In the genomic region with DNA sequence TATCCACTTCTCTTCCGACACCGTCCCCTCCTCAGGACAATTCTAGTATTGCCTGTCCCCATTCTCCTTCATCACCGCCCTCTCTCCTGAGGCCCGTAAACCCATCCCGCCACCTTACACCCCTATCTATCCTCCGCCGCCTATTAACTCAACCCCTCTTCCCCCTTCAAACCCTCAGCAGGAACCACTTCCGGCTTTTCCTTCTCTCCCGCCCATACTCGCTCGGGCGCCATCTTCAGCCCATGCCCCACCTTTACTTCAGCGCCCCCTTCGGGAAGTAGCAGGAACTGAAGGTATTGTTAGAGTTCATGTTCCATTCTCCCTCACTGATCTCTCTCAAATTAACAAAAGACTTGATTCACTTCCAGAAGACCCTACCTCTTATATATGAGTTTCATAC, we compare ENCODE assay signal across 1 cellular context.
TF ChIP-seq lines count a peak whose summit lies in the region.

No MANE protein-coding gene starts in this region.

TF ChIP-seq in K562, 482 proteins besides CTCF, POLR2A, EP300 and RAD21 (continues in another document):
- TF ChIP-seq, protein P1, sequence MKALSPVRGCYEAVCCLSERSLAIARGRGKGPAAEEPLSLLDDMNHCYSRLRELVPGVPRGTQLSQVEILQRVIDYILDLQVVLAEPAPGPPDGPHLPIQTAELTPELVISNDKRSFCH (CRISPR knock-in tag; IDR thresholded peaks at IDR 0.05), result no peak
- TF ChIP-seq, protein P1 (tag; IDR thresholded peaks at IDR 0.05), result no peak
- peak in 1 of 2 experiments; percentile 21 for TF ChIP-seq E2F6 (IDR thresholded peaks at IDR 0.05; ENCODE audit: borderline replicate concordance in 1 of 2, extremely low read depth in 1 of 2, insufficient read depth in 1 of 2, insufficient read length in 1 of 2, low read depth in 1 of 2, low read length in 1 of 2, poor library complexity in 1 of 2, severe bottlenecking in 1 of 2)
- TF ChIP-seq NEUROD1 (IDR thresholded peaks at IDR 0.05; ENCODE audit: borderline replicate concordance, low read depth, low read length, partially characterized antibody), result no peak
- TF ChIP-seq POLR2G (IDR thresholded peaks at IDR 0.05; ENCODE audit: low read depth, low read length), result no peak
- TF ChIP-seq MNT (conservative IDR thresholded peaks at IDR 0.05), result no peak
- no peak for TF ChIP-seq ZBED1 (IDR thresholded peaks at IDR 0.05)
- 0 out of 2 replicates have a peak, but pooled peaks have one; percentile 8 for TF ChIP-seq USF1 (CRISPR knock-in tag; IDR thresholded peaks at IDR 0.05)
- no peak for TF ChIP-seq IRF1 (CRISPR knock-in tag; IDR thresholded peaks at IDR 0.05; ENCODE audit: borderline replicate concordance)
- no peak for TF ChIP-seq NR3C1 (CRISPR knock-in tag; IDR thresholded peaks at IDR 0.05)
- no peak for TF ChIP-seq CXXC5 (CRISPR knock-in tag; IDR thresholded peaks at IDR 0.05)
- no peak for TF ChIP-seq SNIP1 (IDR thresholded peaks at IDR 0.05; ENCODE audit: low read depth)
- no peak for TF ChIP-seq ARHGAP35 (IDR thresholded peaks at IDR 0.05; ENCODE audit: partially characterized antibody)
- no peak for TF ChIP-seq KDM4B (IDR thresholded peaks at IDR 0.05; ENCODE audit: borderline replicate concordance in 2 of 2, low read depth in 1 of 2)
- no peak for TF ChIP-seq MCM7 (IDR thresholded peaks at IDR 0.05)
- no peak for TF ChIP-seq RBM14 (IDR thresholded peaks at IDR 0.05; ENCODE audit: borderline replicate concordance, insufficient read depth, low read depth, low read length)
- no peak for TF ChIP-seq HNRNPH1 (optimal IDR thresholded peaks at IDR 0.05; ENCODE audit: low read depth, low read length)
- TF ChIP-seq KLF6 (CRISPR knock-in tag; IDR thresholded peaks at IDR 0.05; ENCODE audit: borderline replicate concordance), result no peak
- no peak for TF ChIP-seq ZNF184 (CRISPR knock-in tag; IDR thresholded peaks at IDR 0.05)
- TF ChIP-seq PHF20 (IDR thresholded peaks at IDR 0.05; ENCODE audit: partially characterized antibody), result peak; percentile 59
- no peak for TF ChIP-seq BRF2 (IDR thresholded peaks at IDR 0.05; ENCODE audit: borderline replicate concordance, insufficient read depth, insufficient read length)
- TF ChIP-seq CTCFL (IDR thresholded peaks at IDR 0.05; ENCODE audit: borderline replicate concordance, insufficient read depth, low read depth, low read length, poor library complexity, severe bottlenecking), result peak; percentile 45
- no peak for TF ChIP-seq ARID4B (CRISPR knock-in tag; IDR thresholded peaks at IDR 0.05)
- TF ChIP-seq TRIM24 (IDR thresholded peaks at IDR 0.05), result peak; percentile 34 to 73; a peak in 3 of 4 replicates
- no peak for TF ChIP-seq NBN (IDR thresholded peaks at IDR 0.05; ENCODE audit: low read depth)
- TF ChIP-seq HNRNPLL (IDR thresholded peaks at IDR 0.05; ENCODE audit: low read depth, low read length, poor library complexity, severe bottlenecking), result no peak
- no peak for TF ChIP-seq CBX2 (IDR thresholded peaks at IDR 0.05; ENCODE audit: insufficient read depth, low read length, poor library complexity, severe bottlenecking)
- TF ChIP-seq ZBTB33 (CRISPR knock-in tag; IDR thresholded peaks at IDR 0.05), result peak; percentile 77
- no peak for TF ChIP-seq CREB3 (tag; conservative IDR thresholded peaks at IDR 0.05; ENCODE audit: low read depth)
- TF ChIP-seq DDX20 (tag; IDR thresholded peaks at IDR 0.05; ENCODE audit: low read depth), result no peak
- 0 out of 2 replicates have a peak, but pooled peaks have one; percentile 8 for TF ChIP-seq ARID1B (IDR thresholded peaks at IDR 0.05)
- no peak for TF ChIP-seq JUN (IDR thresholded peaks at IDR 0.05; ENCODE audit: borderline replicate concordance, low read depth, low read length)
- no peak for TF ChIP-seq JUN (CRISPR knock-in tag; IDR thresholded peaks at IDR 0.05; ENCODE audit: borderline replicate concordance)
- TF ChIP-seq NUFIP1 (IDR thresholded peaks at IDR 0.05; ENCODE audit: partially characterized antibody), result no peak
- no peak for TF ChIP-seq ZNF197 (CRISPR knock-in tag; IDR thresholded peaks at IDR 0.05; ENCODE audit: low read depth)
- no peak for TF ChIP-seq POLR3A (IDR thresholded peaks at IDR 0.05; ENCODE audit: borderline replicate concordance, extremely low read depth, insufficient read depth, insufficient read length)
- no peak for TF ChIP-seq ZNF445 (CRISPR knock-in tag; IDR thresholded peaks at IDR 0.05; ENCODE audit: low read depth)
- TF ChIP-seq FUS (optimal IDR thresholded peaks at IDR 0.05; ENCODE audit: low read depth, low read length), result no peak
- no peak for TF ChIP-seq CEBPG (CRISPR knock-in tag; IDR thresholded peaks at IDR 0.05)
- no peak for TF ChIP-seq CEBPG (tag; conservative IDR thresholded peaks at IDR 0.05 in 1 of 2, IDR thresholded peaks at IDR 0.05 in 1 of 2)
- TF ChIP-seq IFI16 (CRISPR knock-in tag; IDR thresholded peaks at IDR 0.05), result no peak
- no peak for TF ChIP-seq ZEB2 (IDR thresholded peaks at IDR 0.05)
- no peak for TF ChIP-seq ZNF766 (CRISPR knock-in tag; conservative IDR thresholded peaks at IDR 0.05)
- no peak for TF ChIP-seq BRD9 (IDR thresholded peaks at IDR 0.05; ENCODE audit: low read depth, partially characterized antibody)
- TF ChIP-seq, protein P2, sequence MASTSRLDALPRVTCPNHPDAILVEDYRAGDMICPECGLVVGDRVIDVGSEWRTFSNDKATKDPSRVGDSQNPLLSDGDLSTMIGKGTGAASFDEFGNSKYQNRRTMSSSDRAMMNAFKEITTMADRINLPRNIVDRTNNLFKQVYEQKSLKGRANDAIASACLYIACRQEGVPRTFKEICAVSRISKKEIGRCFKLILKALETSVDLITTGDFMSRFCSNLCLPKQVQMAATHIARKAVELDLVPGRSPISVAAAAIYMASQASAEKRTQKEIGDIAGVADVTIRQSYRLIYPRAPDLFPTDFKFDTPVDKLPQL (IDR thresholded peaks at IDR 0.05; ENCODE audit: extremely low read depth, insufficient read length), result no peak
- no peak for TF ChIP-seq ZFX (CRISPR knock-in tag; IDR thresholded peaks at IDR 0.05)
- TF ChIP-seq ZNF76 (CRISPR knock-in tag; IDR thresholded peaks at IDR 0.05; ENCODE audit: borderline replicate concordance), result no peak
- no peak for TF ChIP-seq POLR2H (tag; IDR thresholded peaks at IDR 0.05; ENCODE audit: low read depth)
